In genomic region chr2:5330961-5331360, GRCh38 we compare ENCODE assay signal across 12 cellular contexts.
A peak's percentile ranks its signal among the peaks of the same experiment; 100 is the strongest.
DNase-seq lines count a peak whose midpoint lies in the region; TF ChIP-seq lines count a peak whose summit lies in the region.
"Had no signal": no experiment of that assay in that cellular context is flagged by ENCODE, and none has a peak within 500 bp of the region (broad histone marks: within the 10 kb centered on the region; RNA-seq: fewer than 3 reads in every experiment).

No MANE protein-coding gene starts in this region.

- no peak overlapping the region for H3K9ac ChIP-seq in neural progenitor cell
- H3K9ac ChIP-seq: GM23248 had no signal

- H3K27me3 ChIP-seq in neural progenitor cell: no peaks in the 10 kb centered on the region

- H3K27ac ChIP-seq in neural progenitor cell: no peak overlapping the region
- H3K27ac ChIP-seq: C4-2B, GM23248 had no signal

- H3K36me3 Mint-ChIP-seq in neural progenitor cell: no peaks in the 10 kb centered on the region
- H3K36me3 Mint-ChIP-seq: CD4-positive, alpha-beta memory T cell had no signal

- no peaks in the 10 kb centered on the region for H3K27me3 Mint-ChIP-seq in neural progenitor cell (ENCODE audit: insufficient read depth, low read depth)
- H3K27me3 Mint-ChIP-seq: B cell; CD4-positive, alpha-beta memory T cell had no signal

- peak; percentile 45 for DNase-seq in Caki2 (ENCODE audit: low read depth)
- peak; percentile 5 for DNase-seq in LoVo (ENCODE audit: low spot score)
- peak; percentile 4 for DNase-seq in epithelial cell of esophagus (ENCODE audit: low read depth)
- DNase-seq in neural progenitor cell (ENCODE audit: low spot score): no peak
- no peak for DNase-seq in ecto neural progenitor cell (ENCODE audit: low spot score)
- DNase-seq in stimulated activated CD4-positive, alpha-beta T cell treated with anti-CD3 and anti-CD28 coated beads, Interleukin-4, amount 100 ng/mL, for 1 hour: no peak
- no peak for DNase-seq in foreskin melanocyte
- DNase-seq: CD4-positive, alpha-beta memory T cell; DMS153; GM23248 had no signal

- no peak for TF ChIP-seq CTCF in epithelial cell of esophagus (IDR thresholded peaks at IDR 0.05; ENCODE audit: insufficient read depth, low read depth, low read length, missing control alignments)
- no peak for TF ChIP-seq CTCF in neural progenitor cell (IDR thresholded peaks at IDR 0.05)

- H3K27ac Mint-ChIP-seq in neural progenitor cell: peak overlapping the region; percentile 91
- H3K27ac Mint-ChIP-seq: B cell; CD4-positive, alpha-beta memory T cell had no signal

- H3K9me3 ChIP-seq in neural progenitor cell (ENCODE audit: low read depth): no peaks in the 10 kb centered on the region

- H3K4me3 Mint-ChIP-seq in neural progenitor cell: no peak overlapping the region
- H3K4me3 Mint-ChIP-seq: B cell; CD4-positive, alpha-beta memory T cell had no signal

- no peaks in the 10 kb centered on the region for H3K36me3 ChIP-seq in neural progenitor cell

- H3K4me1 ChIP-seq in neural progenitor cell: no peaks in the 10 kb centered on the region

- no peaks in the 10 kb centered on the region for H4K20me1 ChIP-seq in neural progenitor cell (ENCODE audit: low read depth)

- no peak overlapping the region for H2AFZ ChIP-seq in neural progenitor cell (replicated peaks)
- H2AFZ ChIP-seq: GM23248 had no signal

- H3F3A ChIP-seq in neural progenitor cell (ENCODE audit: low read depth): no peaks in the 10 kb centered on the region

- in situ Hi-C loops in Caki2 (cut with HindIII; ENCODE audit: low pct_unique_long_range_greater_than_20kb, low sequenced_read_pairs): no loop called here

- peaks cover 2% of the 10 kb centered on the region for H3K4me1 Mint-ChIP-seq in neural progenitor cell
- H3K4me1 Mint-ChIP-seq: B cell; CD4-positive, alpha-beta memory T cell had no signal

- H3K4me3 ChIP-seq in epithelial cell of esophagus (ENCODE audit: low read length): no peak overlapping the region
- no peak overlapping the region for H3K4me3 ChIP-seq in neural progenitor cell
- H3K4me3 ChIP-seq: GM23248 had no signal

- no peaks in the 10 kb centered on the region for H3K9me3 Mint-ChIP-seq in neural progenitor cell

- H3K79me2 ChIP-seq in neural progenitor cell (ENCODE audit: low read depth): no peaks in the 10 kb centered on the region

- H3K4me2 ChIP-seq in neural progenitor cell: no peak overlapping the region

Comparison
In these comparisons a context has a peak if more than half of its experiments do, and no peak if none do; other contexts are left out.
1. DNase-seq: peak in Caki2 (single experiment), LoVo (single experiment) and epithelial cell of esophagus (single experiment); none in neural progenitor cell (single experiment), ecto neural progenitor cell (single experiment), stimulated activated CD4-positive, alpha-beta T cell treated with anti-CD3 and anti-CD28 coated beads, Interleukin-4, amount 100 ng/mL, for 1 hour (single experiment) and foreskin melanocyte (single experiment).